13 cellular contexts compared by ENCODE assay signal in the genomic region with DNA sequence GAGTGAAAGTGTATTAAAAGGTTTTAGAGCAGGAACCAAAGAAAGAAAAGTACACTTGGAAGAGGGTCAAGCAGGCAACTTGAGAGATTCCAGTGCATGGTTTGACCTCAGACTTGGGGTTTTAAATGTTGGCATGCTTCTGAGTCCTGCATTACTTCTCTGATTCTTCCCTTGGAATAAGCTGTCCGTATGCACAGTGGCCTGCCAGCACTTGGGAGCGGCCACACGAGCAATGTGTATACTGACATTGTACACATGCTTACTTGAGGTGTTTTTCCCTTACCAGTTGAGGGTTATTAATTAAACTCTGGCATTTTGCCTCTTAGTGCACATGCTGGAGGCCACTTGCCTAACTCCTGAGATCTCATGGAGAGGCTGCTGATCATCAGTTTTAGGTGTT.
"Had no signal": no experiment of that assay in that cellular context is flagged by ENCODE, and none has a peak within 500 bp of the region (broad histone marks: within the 10 kb centered on the region; RNA-seq: fewer than 3 reads in every experiment).

No MANE protein-coding gene starts in this region.

- DNase-seq: activated effector memory CD4-positive, alpha-beta T cell treated with Interleukin-2 at 50 U/mL for 16 hours; activated T-cell treated with anti-CD3 and anti-CD28 coated beads, Interleukin-2, amount 50 U/mL, for 1 hour; amygdala; dorsolateral prefrontal cortex; ovary; right lobe of liver; spleen; stimulated activated CD4-positive, alpha-beta T cell treated with anti-CD3 and anti-CD28 coated beads, Interleukin-1b, Interleukin-23, amount 100 ng/mL, for 48 hours; T-helper 2 cell; transverse colon had no signal

- H3K27me3 Mint-ChIP-seq: activated naive CD4-positive, alpha-beta T cell treated with anti-CD3 and anti-CD28 coated beads, Interleukin-2, amount 50 U/mL, for 24 hours; stimulated activated memory B cell treated with anti-CD40 and anti-IgM and Interleukin-4, amounts not matched to agents 10 μg/mL and 1 μg/mL and 100 μg/mL, for 72 hours had no signal

- H3K36me3 Mint-ChIP-seq: activated naive CD4-positive, alpha-beta T cell treated with anti-CD3 and anti-CD28 coated beads, Interleukin-2, amount 50 U/mL, for 24 hours; stimulated activated memory B cell treated with anti-CD40 and anti-IgM and Interleukin-4, amounts not matched to agents 10 μg/mL and 1 μg/mL and 100 μg/mL, for 72 hours had no signal

- ATAC-seq: left lung; right lobe of liver; stimulated activated memory B cell treated with anti-CD40 and anti-IgM and Interleukin-4, amounts not matched to agents 10 μg/mL and 1 μg/mL and 100 μg/mL, for 72 hours had no signal

- H3K27ac Mint-ChIP-seq: activated naive CD4-positive, alpha-beta T cell treated with anti-CD3 and anti-CD28 coated beads, Interleukin-2, amount 50 U/mL, for 24 hours; stimulated activated memory B cell treated with anti-CD40 and anti-IgM and Interleukin-4, amounts not matched to agents 10 μg/mL and 1 μg/mL and 100 μg/mL, for 72 hours had no signal

- H3K4me1 Mint-ChIP-seq: activated naive CD4-positive, alpha-beta T cell treated with anti-CD3 and anti-CD28 coated beads, Interleukin-2, amount 50 U/mL, for 24 hours; stimulated activated memory B cell treated with anti-CD40 and anti-IgM and Interleukin-4, amounts not matched to agents 10 μg/mL and 1 μg/mL and 100 μg/mL, for 72 hours had no signal

- H3K4me3 Mint-ChIP-seq: activated naive CD4-positive, alpha-beta T cell treated with anti-CD3 and anti-CD28 coated beads, Interleukin-2, amount 50 U/mL, for 24 hours; stimulated activated memory B cell treated with anti-CD40 and anti-IgM and Interleukin-4, amounts not matched to agents 10 μg/mL and 1 μg/mL and 100 μg/mL, for 72 hours had no signal
